11 cellular contexts compared by ENCODE assay signal in genomic region chr11:9529333-9529648, GRCh38. TPM values are rescaled to one million over a fixed set of nuclear protein-coding genes. Genes with fewer than 3 reads are reported as not detected.
DNase-seq lines count a peak whose midpoint lies in the region; ATAC-seq and TF ChIP-seq lines count a peak whose summit lies in the region.
"Had no signal": no experiment of that assay in that cellular context is flagged by ENCODE, and none has a peak within 500 bp of the region (broad histone marks: within the 10 kb centered on the region; RNA-seq: fewer than 3 reads in every experiment).

No MANE protein-coding gene starts in this region.

- CTCF ChIA-PET in MCF 10A (lab: Yijun Ruan, JAX) = interaction anchor here (0.5 to 1.7 kb wide), 5 partner anchors 22 to 399 kb away, joined by 3 to 4 read pairs (median 3); no protein-coding TSS in a partner anchor

- H3K27me3 ChIP-seq in breast epithelium = no peaks in the 10 kb centered on the region
- H3K27me3 ChIP-seq in esophagus (ENCODE audit: control insufficient read depth in 1 of 2, insufficient read depth in 2 of 2, low read length in 2 of 2) = no peaks in the 10 kb centered on the region
- no peaks in the 10 kb centered on the region for H3K27me3 ChIP-seq in muscle layer of colon (ENCODE audit: control insufficient read depth in 1 of 2, insufficient read depth in 2 of 2, low read length in 2 of 2)

- H3K36me3 Mint-ChIP-seq in MCF 10A (ENCODE audit: insufficient read depth, unreplicated experiment) = peaks cover 21% of the 10 kb centered on the region
- peaks cover 5% of the 10 kb centered on the region for H3K36me3 Mint-ChIP-seq in natural killer cell treated with Interleukin-12 subunit alpha and Interleukin-12 subunit beta and Interleukin-15 and Interleukin-18, amount 100 ng/mL, for 72 hours

- no peak overlapping the region for H3K4me3 ChIP-seq in breast epithelium
- H3K4me3 ChIP-seq in esophagus (ENCODE audit: low read depth in 1 of 2, low read length in 2 of 2) = no peak overlapping the region
- H3K4me3 ChIP-seq in muscle layer of colon (ENCODE audit: low read depth in 1 of 2, low read length in 2 of 2) = no peak overlapping the region

- peaks cover 5 to 7% of the 10 kb centered on the region in 2 donors for H3K4me1 ChIP-seq in breast epithelium
- H3K4me1 ChIP-seq in esophagus (ENCODE audit: control insufficient read depth in 2 of 2, insufficient read depth in 2 of 2, low read length in 1 of 2) = peaks cover 3 to 18% of the 10 kb centered on the region in 2 donors
- H3K4me1 ChIP-seq in muscle layer of colon (ENCODE audit: insufficient read depth, low read length) = peaks cover 28% of the 10 kb centered on the region

- peaks cover 10% of the 10 kb centered on the region for H3K4me1 Mint-ChIP-seq in MCF 10A (ENCODE audit: insufficient read depth, unreplicated experiment)
- H3K4me1 Mint-ChIP-seq in natural killer cell treated with Interleukin-12 subunit alpha and Interleukin-12 subunit beta and Interleukin-15 and Interleukin-18, amount 100 ng/mL, for 72 hours (ENCODE audit: low read depth in 2 of 2) = no peaks in the 10 kb centered on the region

- H3K9ac ChIP-seq in muscle layer of colon (ENCODE audit: low read length) = no peak overlapping the region

- no peak for TF ChIP-seq CTCF in breast epithelium (IDR thresholded peaks at IDR 0.05)
- no peak for TF ChIP-seq CTCF in MCF 10A (IDR thresholded peaks at IDR 0.05; ENCODE audit: unreplicated experiment)

- no peak overlapping the region for H3K4me3 Mint-ChIP-seq in MCF 10A (ENCODE audit: unreplicated experiment)
- H3K4me3 Mint-ChIP-seq in natural killer cell treated with Interleukin-12 subunit alpha and Interleukin-12 subunit beta and Interleukin-15 and Interleukin-18, amount 100 ng/mL, for 72 hours = no peak overlapping the region
- H3K4me3 Mint-ChIP-seq: effector memory CD8-positive, alpha-beta T cell; T-helper 1 cell treated with Interleukin-12 subunit alpha and Interleukin-12 subunit beta and Interleukin-4 antibody, amounts not matched to agents 30 μg/mL and 1 μg/mL, for 36 hours had no signal

- H3K9me3 ChIP-seq in breast epithelium = no peaks in the 10 kb centered on the region
- H3K9me3 ChIP-seq in esophagus (ENCODE audit: control insufficient read depth in 2 of 2, insufficient read depth in 1 of 2, low read depth in 1 of 2, low read length in 1 of 2) = no peaks in the 10 kb centered on the region
- no peaks in the 10 kb centered on the region for H3K9me3 ChIP-seq in muscle layer of colon (ENCODE audit: low read length)

- DNase-seq in breast epithelium (ENCODE audit: low spot score in 2 of 2) (peak in 1 of 2 donors; percentile 62), MCF 10A (ENCODE audit: unreplicated experiment) (no peak), NCI-H2081 treated with DMSO at 0.1 percent for 48 hours (lab: John Stamatoyannopoulos, UW) (no peak), cerebellar nuclear complex (lab: John Stamatoyannopoulos, UW) (no peak)
- DNase-seq in natural killer cell treated with Interleukin-12 subunit alpha and Interleukin-12 subunit beta and Interleukin-15 and Interleukin-18, amount 100 ng/mL, for 72 hours (ENCODE audit: low spot score) = no peak
- DNase-seq: effector memory CD8-positive, alpha-beta T cell; NCI-H2029 treated with DMSO at 0.1 percent for 48 hours had no signal

- POLR2A ChIA-PET in MCF 10A (lab: Yijun Ruan, JAX) = interaction anchor here (0.6 to 2.0 kb wide), 5 partner anchors 10 to 691 kb away, joined by 3 to 8 read pairs (median 3); partner anchors contain the start of gene ZNF143

- H3K27me3 Mint-ChIP-seq in MCF 10A (ENCODE audit: insufficient read depth, unreplicated experiment) = no peaks in the 10 kb centered on the region
- no peaks in the 10 kb centered on the region for H3K27me3 Mint-ChIP-seq in natural killer cell treated with Interleukin-12 subunit alpha and Interleukin-12 subunit beta and Interleukin-15 and Interleukin-18, amount 100 ng/mL, for 72 hours
- H3K27me3 Mint-ChIP-seq: effector memory CD8-positive, alpha-beta T cell had no signal

- H3K27ac ChIP-seq in breast epithelium (peak overlapping the region; percentile 76 to 78), esophagus (ENCODE audit: low read depth in 2 of 2, low read length in 1 of 2) (peak overlapping the region; percentile 70 to 71), muscle layer of colon (ENCODE audit: low read depth, low read length) (peak overlapping the region; percentile 55)

- H3K27ac Mint-ChIP-seq in MCF 10A (ENCODE audit: low read depth, unreplicated experiment) = no peak overlapping the region
- H3K27ac Mint-ChIP-seq in natural killer cell treated with Interleukin-12 subunit alpha and Interleukin-12 subunit beta and Interleukin-15 and Interleukin-18, amount 100 ng/mL, for 72 hours = no peak overlapping the region
- H3K27ac Mint-ChIP-seq: effector memory CD8-positive, alpha-beta T cell; T-helper 1 cell treated with Interleukin-12 subunit alpha and Interleukin-12 subunit beta and Interleukin-4 antibody, amounts not matched to agents 30 μg/mL and 1 μg/mL, for 36 hours had no signal

- intact Hi-C loops in breast epithelium (cut with DNase I; ENCODE audit: low total_unique reads) (no loop called here), MCF 10A (cut with micrococcal nuclease) (no loop called here)

- BruUV-seq in MCF 10A (replicated peaks; lab: Mats Ljungman, UMichigan) = no TSS peak

- 37 to 46% methylated on average over 3 of the region's 3 CpGs for WGBS in esophagus, 2 donors

- no peak for TF ChIP-seq POLR2A in breast epithelium (IDR thresholded peaks at IDR 0.05)

- no peaks in the 10 kb centered on the region for H3K9me3 Mint-ChIP-seq in MCF 10A (ENCODE audit: unreplicated experiment)
- H3K9me3 Mint-ChIP-seq in natural killer cell treated with Interleukin-12 subunit alpha and Interleukin-12 subunit beta and Interleukin-15 and Interleukin-18, amount 100 ng/mL, for 72 hours = no peaks in the 10 kb centered on the region
- H3K9me3 Mint-ChIP-seq: effector memory CD8-positive, alpha-beta T cell; T-helper 1 cell treated with Interleukin-12 subunit alpha and Interleukin-12 subunit beta and Interleukin-4 antibody, amounts not matched to agents 30 μg/mL and 1 μg/mL, for 36 hours had no signal

- H3K36me3 ChIP-seq in breast epithelium = no peaks in the 10 kb centered on the region
- peaks cover 0 to 3% of the 10 kb centered on the region in 2 donors for H3K36me3 ChIP-seq in esophagus (ENCODE audit: control insufficient read depth in 2 of 2, insufficient read depth in 2 of 2, low read length in 1 of 2)
- H3K36me3 ChIP-seq in muscle layer of colon (ENCODE audit: insufficient read depth, low read length) = no peaks in the 10 kb centered on the region

- ATAC-seq in natural killer cell treated with Interleukin-12 subunit alpha and Interleukin-12 subunit beta and Interleukin-15 and Interleukin-18, amount 100 ng/mL, for 72 hours = no peak
- no peak for ATAC-seq in GM18519 (IDR thresholded peaks at IDR 0.05; ENCODE audit: low FRiP score, unreplicated experiment)
- ATAC-seq: effector memory CD8-positive, alpha-beta T cell had no signal

RNA-seq across cellular contexts. Expression of gene WEE1, which starts 44.2 kb away (rescaled TPM):
- 100 to 1,000 TPM in 1 of 3 donors, 10 to 100 TPM in 2; 25.0 to 128 (median 66.5) TPM for total RNA-seq in breast epithelium
- 28.7 and 34.5 TPM in 2 replicates for total RNA-seq in MCF 10A (2022)
- polyA plus RNA-seq in esophagus = 10 to 100 TPM; 16.2 to 18.3 TPM
- total RNA-seq in natural killer cell treated with Interleukin-12 subunit alpha and Interleukin-12 subunit beta and Interleukin-15 and Interleukin-18, amount 100 ng/mL, for 72 hours = 10 to 100 TPM; 28.0 to 63.8 TPM
